Comparison of ENCODE assay signal across 25 cellular contexts in the genomic region with DNA sequence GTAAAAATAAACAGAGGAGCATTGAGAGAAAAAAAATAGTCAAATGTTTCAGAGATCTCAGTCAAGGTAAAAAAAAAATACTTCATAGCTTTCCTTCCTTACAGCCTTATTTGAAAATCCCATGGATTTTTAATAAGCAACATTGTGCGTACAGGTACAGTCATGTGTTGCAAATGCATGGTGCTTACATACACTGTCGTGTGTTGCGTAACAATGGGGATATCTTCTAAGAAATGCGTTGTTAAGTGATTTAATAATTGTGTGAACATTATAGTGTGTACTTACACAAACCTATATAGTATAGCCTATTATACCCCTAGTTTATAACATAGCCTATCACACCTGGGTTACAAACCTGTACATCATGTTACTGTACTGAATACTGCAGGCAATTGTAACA.
A peak's percentile ranks its signal among the peaks of the same experiment; 100 is the strongest.
DNase-seq lines count a peak whose midpoint lies in the region; ATAC-seq, FAIRE-seq and TF ChIP-seq lines count a peak whose summit lies in the region.
"Had no signal": no experiment of that assay in that cellular context is flagged by ENCODE, and none has a peak within 500 bp of the region (broad histone marks: within the 10 kb centered on the region; RNA-seq: fewer than 3 reads in every experiment).

No MANE protein-coding gene starts in this region.

- TF ChIP-seq EP300 in HepG2 (IDR thresholded peaks at IDR 0.05; ENCODE audit: low read depth in 2 of 2, low read length in 2 of 2) = no peak
- no peak for TF ChIP-seq EP300 in HepG2 (CRISPR knock-in tag; IDR thresholded peaks at IDR 0.05; ENCODE audit: borderline replicate concordance)

- no peak for FAIRE-seq in HepG2 (lab: Jason Lieb, UNC)
- no peak for FAIRE-seq in bronchial epithelial cell (lab: Jason Lieb, UNC)
- FAIRE-seq: A549, GM12878, GM12892, GM18507, GM19239 had no signal

- TF ChIP-seq CTCF in HepG2 (CRISPR knock-in tag; IDR thresholded peaks at IDR 0.05) (no peak), right lobe of liver (IDR thresholded peaks at IDR 0.05) (no peak), bronchial epithelial cell (IDR thresholded peaks at IDR 0.05; ENCODE audit: insufficient read depth, low read length, severe bottlenecking) (no peak), epithelial cell of esophagus (IDR thresholded peaks at IDR 0.05; ENCODE audit: insufficient read depth, low read depth, low read length, missing control alignments) (no peak)

- TF ChIP-seq POLR2A in HepG2 (IDR thresholded peaks at IDR 0.05; ENCODE audit: insufficient read depth in 1 of 2, low read depth in 2 of 2, low read length in 2 of 2) (no peak), right lobe of liver (IDR thresholded peaks at IDR 0.05) (no peak)

- in situ Hi-C loops in HepG2 (cut with HindIII; ENCODE audit: extremely low pct_ligation_motif_present, low pct_unique_long_range_greater_than_20kb) = no loop called here

- H3K79me2 ChIP-seq in HepG2 (ENCODE audit: insufficient read depth, low read length) = no peaks in the 10 kb centered on the region

- H3K9me3 ChIP-seq in HepG2 (ENCODE audit: low read length) (no peaks in the 10 kb centered on the region), right lobe of liver (no peaks in the 10 kb centered on the region)
- H3K9me3 ChIP-seq: A549; BLaER1 treated with 17β-estradiol and CSF1 and Interleukin-3, amounts not matched to agents 10 nM and 100 nM had no signal

- DNase-seq in HepG2 (ENCODE audit: low spot score) (no peak), right lobe of liver (no peak), bronchial epithelial cell (ENCODE audit: low read depth) (peak; percentile 17), epithelial cell of esophagus (ENCODE audit: low read depth) (peak; percentile 55), C1 segment of cervical spinal cord (lab: John Stamatoyannopoulos, UW) (no peak), NCI-H2227 treated with DMSO at 0.1 percent for 48 hours (lab: John Stamatoyannopoulos, UW) (no peak)
- DNase-seq: AML-193; CD4-positive, alpha-beta memory T cell; CD4-positive, CD25-positive, alpha-beta regulatory T cell; CD8-positive, alpha-beta memory T cell; COR-L47; DMS 273 treated with DMSO at 0.1 percent for 48 hours; DMS153; DMS53; DMS79; DND-41; EL; GDM1 had no signal

- no peak overlapping the region for H3K4me3 ChIP-seq in HepG2 (replicated peaks in 1 of 3; ENCODE audit: insufficient read depth in 1 of 3, low read depth in 2 of 3, low read length in 3 of 3)
- H3K4me3 ChIP-seq in right lobe of liver = no peak overlapping the region
- no peak overlapping the region for H3K4me3 ChIP-seq in bronchial epithelial cell (ENCODE audit: low read depth, low read length)
- H3K4me3 ChIP-seq in epithelial cell of esophagus (ENCODE audit: low read length) = no peak overlapping the region
- H3K4me3 ChIP-seq: A549; BLaER1 treated with 17β-estradiol and CSF1 and Interleukin-3, amounts not matched to agents 10 nM and 100 nM; GM12878 had no signal

- TF ChIP-seq RAD21 in HepG2 (CRISPR knock-in tag; IDR thresholded peaks at IDR 0.05) = no peak

- no TSS peak for BruUV-seq in HepG2 (replicated peaks; lab: Mats Ljungman, UMichigan)

- no peak for ATAC-seq in HepG2
- no peak for ATAC-seq in right lobe of liver
- ATAC-seq: A549, GM12878 had no signal

- H3K9ac ChIP-seq in HepG2 (ENCODE audit: insufficient read depth, low read depth, low read length) = no peak overlapping the region
- H3K9ac ChIP-seq: BLaER1 treated with 17β-estradiol and CSF1 and Interleukin-3, amounts not matched to agents 10 nM and 100 nM had no signal

- 34% methylated on average over 4 of the region's 4 CpGs for WGBS in HepG2 (ENCODE audit: low lambda C conversion rate)
- 65% methylated on average over 4 of the region's 4 CpGs for WGBS in right lobe of liver (ENCODE audit: insufficient coverage, low coverage, low lambda C conversion rate, missing lambda C conversion rate)

- H2AFZ ChIP-seq in HepG2 (ENCODE audit: low read length) = no peak overlapping the region

- CTCF ChIA-PET in HepG2 (lab: Yijun Ruan, JAX; ENCODE audit: low intra/inter-chr PET ratio, low total read pairs) = no interaction called here

- H3K27ac ChIP-seq in HepG2 (ENCODE audit: extremely low read length, insufficient read depth, low read length) (no peak overlapping the region), right lobe of liver (no peak overlapping the region)
- H3K27ac ChIP-seq: 22Rv1; A549; BLaER1 treated with 17β-estradiol and CSF1 and Interleukin-3, amounts not matched to agents 10 nM and 100 nM had no signal

- H3K27me3 ChIP-seq in HepG2 (ENCODE audit: control insufficient read depth in 1 of 2, insufficient read depth in 2 of 2, low read length in 2 of 2) = no peaks in the 10 kb centered on the region
- H3K27me3 ChIP-seq in right lobe of liver = no peaks in the 10 kb centered on the region
- no peaks in the 10 kb centered on the region for H3K27me3 ChIP-seq in bronchial epithelial cell (ENCODE audit: control insufficient read depth, insufficient read depth, low read length)
- H3K27me3 ChIP-seq: BLaER1 treated with 17β-estradiol and CSF1 and Interleukin-3, amounts not matched to agents 10 nM and 100 nM had no signal

- H3K4me2 ChIP-seq in HepG2 (ENCODE audit: low read depth, low read length) = no peak overlapping the region
- H3K4me2 ChIP-seq: A549; BLaER1 treated with 17β-estradiol and CSF1 and Interleukin-3, amounts not matched to agents 10 nM and 100 nM had no signal

- H3K36me3 ChIP-seq in HepG2 (replicated peaks in 1 of 2; ENCODE audit: control insufficient read depth in 1 of 2, insufficient read depth in 2 of 2, low read length in 2 of 2) (no peaks in the 10 kb centered on the region), right lobe of liver (no peaks in the 10 kb centered on the region), bronchial epithelial cell (ENCODE audit: control insufficient read depth, insufficient read depth, low read length) (no peaks in the 10 kb centered on the region)
- H3K36me3 ChIP-seq: BLaER1 treated with 17β-estradiol and CSF1 and Interleukin-3, amounts not matched to agents 10 nM and 100 nM had no signal

- no peaks in the 10 kb centered on the region for H3K4me1 ChIP-seq in HepG2 (ENCODE audit: insufficient read depth, low read length)
- no peaks in the 10 kb centered on the region for H3K4me1 ChIP-seq in right lobe of liver
- H3K4me1 ChIP-seq: A549; BLaER1 treated with 17β-estradiol and CSF1 and Interleukin-3, amounts not matched to agents 10 nM and 100 nM had no signal

- POLR2A ChIA-PET in HepG2 (lab: Yijun Ruan, JAX) = no interaction called here

- no peaks in the 10 kb centered on the region for H4K20me1 ChIP-seq in HepG2 (ENCODE audit: insufficient read depth, low read length)
- H4K20me1 ChIP-seq: BLaER1 treated with 17β-estradiol and CSF1 and Interleukin-3, amounts not matched to agents 10 nM and 100 nM had no signal

- intact Hi-C loops in HepG2 (cut with micrococcal nuclease; ENCODE audit: unreplicated experiment) = no loop called here
- intact Hi-C loops in right lobe of liver (cut with DNase I) = no loop called here

TF ChIP-seq in HepG2, 621 proteins besides CTCF, POLR2A, EP300 and RAD21:
- no peak for TF ChIP-seq BRCA1 (CRISPR knock-in tag; IDR thresholded peaks at IDR 0.05)
- TF ChIP-seq ZSCAN22 (CRISPR knock-in tag; IDR thresholded peaks at IDR 0.05) = no peak
- peak; percentile 73; the same call in 1 of the 2 replicates for TF ChIP-seq CEBPB (IDR thresholded peaks at IDR 0.05; ENCODE audit: borderline replicate concordance, low read depth, low read length)
- no peak for TF ChIP-seq ZNF749 (CRISPR knock-in tag; IDR thresholded peaks at IDR 0.05; ENCODE audit: borderline replicate concordance)
TF ChIP-seq in HepG2: peak in this region for 1.

Comparison
In these comparisons a context has a peak if more than half of its experiments do, and no peak if none do; other contexts are left out.
1. DNase-seq: peak in bronchial epithelial cell (single experiment) and epithelial cell of esophagus (single experiment); none in HepG2 (single experiment), right lobe of liver (0 of 3), C1 segment of cervical spinal cord (0 of 14) and NCI-H2227 treated with DMSO at 0.1 percent for 48 hours (single experiment).